In the genomic region with DNA sequence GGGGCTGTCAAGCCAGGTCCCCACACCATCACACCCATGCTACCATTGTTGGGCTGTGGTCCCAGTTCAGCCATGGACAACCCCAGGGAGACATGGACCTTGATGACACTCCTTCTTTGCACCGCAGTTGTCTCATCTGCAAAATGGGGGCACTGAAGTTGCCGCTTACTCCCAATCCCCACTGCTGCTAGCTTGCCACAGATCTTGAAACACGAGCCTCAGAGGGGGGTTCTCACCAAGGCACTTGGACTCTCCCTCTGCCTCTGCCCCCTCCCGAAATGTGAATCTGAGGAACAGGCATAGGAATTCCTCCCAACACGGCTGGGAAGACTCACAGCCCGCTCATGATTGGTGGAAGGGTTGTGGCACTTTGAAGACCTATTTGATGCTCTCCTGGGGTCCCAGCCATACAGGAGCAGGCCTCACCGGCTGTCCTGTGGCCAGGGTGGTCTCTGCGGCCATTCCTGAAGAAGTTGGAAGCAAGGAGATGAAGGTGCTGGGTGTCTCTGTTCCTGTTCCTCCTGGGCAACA, we compare ENCODE assay signal across 16 cellular contexts. TPM values are rescaled to one million over a fixed set of nuclear protein-coding genes. Genes with fewer than 3 reads are reported as not detected.
A peak's percentile ranks its signal among the peaks of the same experiment; 100 is the strongest.
DNase-seq lines count a peak whose midpoint lies in the region; ATAC-seq, FAIRE-seq and TF ChIP-seq lines count a peak whose summit lies in the region.
"Had no signal": no experiment of that assay in that cellular context is flagged by ENCODE, and none has a peak within 500 bp of the region (broad histone marks: within the 10 kb centered on the region; RNA-seq: fewer than 3 reads in every experiment).

No MANE protein-coding gene starts in this region.

- H3K4me3 Mint-ChIP-seq in activated CD4-positive, alpha-beta memory T cell treated with anti-CD3 and anti-CD28 coated beads, Interleukin-2, amount 10 ng/mL, durations not matched to agents 7 days and 5 days, result no peak overlapping the region

- WGBS in stomach, 5 donors, result 79 to 82% (median 81%) methylated on average over 8 of the region's 8 CpGs
- WGBS in right cardiac atrium, result 74% methylated on average over 8 of the region's 8 CpGs

- ATAC-seq in HG03196 (IDR thresholded peaks at IDR 0.05; ENCODE audit: unreplicated experiment) (no peak), right cardiac atrium (no peak)

- TF ChIP-seq EP300 in stomach (IDR thresholded peaks at IDR 0.05), result no peak

- CTCF ChIA-PET in activated CD4-positive, alpha-beta memory T cell treated with anti-CD3 and anti-CD28 coated beads, Interleukin-2, amount 10 ng/mL, durations not matched to agents 7 days and 5 days (lab: Charles Lee), result interaction anchor here (0.9 to 5.8 kb wide), 6 partner anchors 27 to 306 kb away, joined by 3 to 36 read pairs (median 4); no protein-coding TSS in a partner anchor

- FAIRE-seq in kidney (lab: Jason Lieb, UNC), result no peak

- peak; percentile 2 for DNase-seq in activated naive CD4-positive, alpha-beta T cell treated with Interleukin-2 at 50 U/mL for 16 hours
- no peak for DNase-seq in activated naive CD4-positive, alpha-beta T cell (lab: John Stamatoyannopoulos, UW)
- peak; percentile 17 for DNase-seq in activated CD4-positive, alpha-beta memory T cell treated with anti-CD3 and anti-CD28 coated beads, Interleukin-2, amount 10 ng/mL, durations not matched to agents 7 days and 5 days
- DNase-seq in kidney (peak; percentile 55), stomach (peak; percentile 9), right cardiac atrium (no peak), T-helper 1 cell (no peak)
- DNase-seq: colonic mucosa, DMS 273 treated with DMSO at 0.1 percent for 48 hours, GOT3, MM.1S had no signal

- H3K27me3 ChIP-seq in stomach (peaks cover 0 to 45% (median 6%) of the 10 kb centered on the region in 3 donors), right cardiac atrium (ENCODE audit: control insufficient read depth, insufficient read depth) (no peaks in the 10 kb centered on the region)
- H3K27me3 ChIP-seq: colonic mucosa, SJSA1 had no signal

- no peak for TF ChIP-seq POLR2A in stomach (IDR thresholded peaks at IDR 0.05)

- peaks cover 43% of the 10 kb centered on the region for H3K36me3 Mint-ChIP-seq in activated CD4-positive, alpha-beta memory T cell treated with anti-CD3 and anti-CD28 coated beads, Interleukin-2, amount 10 ng/mL, durations not matched to agents 7 days and 5 days (ENCODE audit: low read depth)

- H3K9me3 Mint-ChIP-seq in activated CD4-positive, alpha-beta memory T cell treated with anti-CD3 and anti-CD28 coated beads, Interleukin-2, amount 10 ng/mL, durations not matched to agents 7 days and 5 days, result no peaks in the 10 kb centered on the region

- H3K27ac ChIP-seq in kidney (ENCODE audit: low read depth in 2 of 2, low read length in 2 of 2) (no peak overlapping the region), stomach (no peak overlapping the region), right cardiac atrium (ENCODE audit: low read length) (no peak overlapping the region)
- H3K27ac ChIP-seq: colonic mucosa, parathyroid adenoma, SJSA1 had no signal

- no peak overlapping the region for H3K4me3 ChIP-seq in kidney (ENCODE audit: low read length in 2 of 2)
- H3K4me3 ChIP-seq in stomach, result no peak overlapping the region
- H3K4me3 ChIP-seq in right cardiac atrium (ENCODE audit: low read length), result no peak overlapping the region
- H3K4me3 ChIP-seq: colonic mucosa, lung, SJSA1 had no signal

- H3K9ac ChIP-seq in kidney (ENCODE audit: low read length in 2 of 2), result no peak overlapping the region
- H3K9ac ChIP-seq: parathyroid adenoma had no signal

- peak overlapping the region; percentile 35 for H3K27ac Mint-ChIP-seq in activated CD4-positive, alpha-beta memory T cell treated with anti-CD3 and anti-CD28 coated beads, Interleukin-2, amount 10 ng/mL, durations not matched to agents 7 days and 5 days

- H3K36me3 ChIP-seq in kidney (ENCODE audit: control insufficient read depth in 1 of 2, insufficient read depth in 2 of 2, low read length in 2 of 2) (no peaks in the 10 kb centered on the region), stomach (peaks cover 0 to 24% (median 4%) of the 10 kb centered on the region in 4 donors)
- H3K36me3 ChIP-seq: colonic mucosa had no signal

- peaks cover 13% of the 10 kb centered on the region for H3K4me1 Mint-ChIP-seq in activated CD4-positive, alpha-beta memory T cell treated with anti-CD3 and anti-CD28 coated beads, Interleukin-2, amount 10 ng/mL, durations not matched to agents 7 days and 5 days

- intact Hi-C loops in kidney (cut with DNase I), result no loop called here
- intact Hi-C loops in stomach (cut with DNase I; ENCODE audit: low total_unique reads), result no loop called here
- intact Hi-C loops in right cardiac atrium (cut with DNase I), result no loop called here

- H3K27me3 Mint-ChIP-seq in activated CD4-positive, alpha-beta memory T cell treated with anti-CD3 and anti-CD28 coated beads, Interleukin-2, amount 10 ng/mL, durations not matched to agents 7 days and 5 days, result no peaks in the 10 kb centered on the region

- TF ChIP-seq CTCF in kidney (IDR thresholded peaks at IDR 0.05; ENCODE audit: borderline replicate concordance, extremely low read depth, insufficient read depth), result no peak
- no peak for TF ChIP-seq CTCF in stomach (IDR thresholded peaks at IDR 0.05)

- no peaks in the 10 kb centered on the region for H3K9me3 ChIP-seq in kidney (ENCODE audit: control insufficient read depth in 1 of 2, low read length in 2 of 2)
- no peaks in the 10 kb centered on the region for H3K9me3 ChIP-seq in stomach
- H3K9me3 ChIP-seq in right cardiac atrium (ENCODE audit: control insufficient read depth, low read length), result no peaks in the 10 kb centered on the region
- H3K9me3 ChIP-seq: colonic mucosa, SJSA1 had no signal

- POLR2A ChIA-PET in activated CD4-positive, alpha-beta memory T cell treated with anti-CD3 and anti-CD28 coated beads, Interleukin-2, amount 10 ng/mL, durations not matched to agents 7 days and 5 days (lab: Charles Lee), result interaction anchor here (0.7 to 2.2 kb wide), 5 partner anchors 10 to 53 kb away, joined by 3 to 5 read pairs (median 4); no protein-coding TSS in a partner anchor

- H3K4me1 ChIP-seq in kidney (ENCODE audit: control insufficient read depth in 1 of 2, insufficient read depth in 1 of 2, low read depth in 1 of 2, low read length in 2 of 2), result no peaks in the 10 kb centered on the region
- H3K4me1 ChIP-seq in stomach, result peaks cover 0 to 10% (median under 1%) of the 10 kb centered on the region in 4 donors
- no peaks in the 10 kb centered on the region for H3K4me1 ChIP-seq in right cardiac atrium (ENCODE audit: control insufficient read depth, insufficient read depth, low read length)
- H3K4me1 ChIP-seq: colonic mucosa, parathyroid adenoma, SJSA1 had no signal

RNA-seq across cellular contexts. Expression of gene RUNX3, which starts 31.1 kb away (rescaled TPM):
- 100 to 1,000 TPM; 177 to 183 TPM for total RNA-seq in activated CD4-positive, alpha-beta memory T cell treated with anti-CD3 and anti-CD28 coated beads, Interleukin-2, amount 10 ng/mL, durations not matched to agents 7 days and 5 days
- total RNA-seq in kidney (7.9 TPM), stomach (1 to 10 TPM in 3 of 5 donors, under 1 TPM in 1, not detected in 1; 0.29 to 6.1 (median 3.2) TPM), right cardiac atrium (1 to 10 TPM in 2 of 4 donors, under 1 TPM in 2; 0.79 to 1.8 (median 0.96) TPM)
- polyA plus RNA-seq in kidney (ENCODE audit: insufficient read depth, low read depth, low replicate concordance) (0.47 TPM), stomach (1 to 10 TPM; 1.5 to 4.0 (median 2.6) TPM), right cardiac atrium (0.34 TPM)
- polyA plus RNA-seq: AG04450 had no signal

Comparison
In these comparisons a context has a peak if more than half of its experiments do, and no peak if none do; other contexts are left out.
1. DNase-seq: peak in activated naive CD4-positive, alpha-beta T cell treated with Interleukin-2 at 50 U/mL for 16 hours (single experiment), activated CD4-positive, alpha-beta memory T cell treated with anti-CD3 and anti-CD28 coated beads, Interleukin-2, amount 10 ng/mL, durations not matched to agents 7 days and 5 days (single experiment), kidney (single experiment) and stomach (single experiment); none in activated naive CD4-positive, alpha-beta T cell (0 of 4), right cardiac atrium (0 of 3) and T-helper 1 cell (0 of 5).
2. RNA of gene RUNX3, which starts 31.1 kb away (total RNA-seq): 177 to 183 TPM in activated CD4-positive, alpha-beta memory T cell treated with anti-CD3 and anti-CD28 coated beads, Interleukin-2, amount 10 ng/mL, durations not matched to agents 7 days and 5 days; 7.9 TPM in kidney (single experiment), 0.29 to 6.1 TPM in stomach and 0.79 to 1.8 TPM in right cardiac atrium; every median in the first group is over 10 times any median in the second.